2 cellular contexts compared by ENCODE assay signal in the genomic region with DNA sequence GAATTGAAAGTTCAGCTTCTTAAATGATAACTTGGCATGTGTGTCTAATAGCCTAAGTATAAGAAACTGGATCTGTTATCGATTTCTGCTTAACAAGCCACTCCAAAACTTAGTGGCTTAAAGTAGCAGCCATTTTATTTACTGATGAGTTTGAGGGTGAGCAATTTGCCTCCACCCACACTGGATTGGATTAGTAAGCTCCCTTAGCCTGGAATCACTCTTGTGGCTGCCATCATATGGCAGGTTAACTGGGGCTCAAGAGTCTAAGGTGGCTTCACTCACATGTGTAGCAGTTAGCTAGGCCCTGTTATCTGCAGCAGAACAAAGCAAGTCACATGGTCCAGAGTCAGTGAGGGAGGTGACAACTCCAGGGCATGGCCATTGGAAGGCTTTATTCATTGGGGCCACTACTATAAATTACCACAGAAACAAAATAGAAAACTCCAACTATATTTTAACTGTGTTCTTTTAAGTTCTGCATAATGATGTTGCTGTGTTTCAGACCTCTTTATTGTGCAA.
TF ChIP-seq lines count a peak whose summit lies in the region.

No MANE protein-coding gene starts in this region.

TF ChIP-seq in IMR-90, 13 proteins besides CTCF, POLR2A, EP300 and RAD21:
- TF ChIP-seq CHD1 (IDR thresholded peaks at IDR 0.05; ENCODE audit: low read depth, low read length) (no peak), SMC3 (IDR thresholded peaks at IDR 0.05; ENCODE audit: low read depth, low read length) (no peak), BHLHE40 (IDR thresholded peaks at IDR 0.05; ENCODE audit: low read depth, low read length) (no peak), MAFK (IDR thresholded peaks at IDR 0.05; ENCODE audit: low read depth, low read length) (no peak), ELK1 (IDR thresholded peaks at IDR 0.05; ENCODE audit: borderline replicate concordance, low read depth, low read length) (no peak), NFE2L2 (IDR thresholded peaks at IDR 0.05; ENCODE audit: low read depth, low read length) (no peak), USF2 (IDR thresholded peaks at IDR 0.05; ENCODE audit: low read depth, low read length) (no peak), MAZ (IDR thresholded peaks at IDR 0.05; ENCODE audit: borderline replicate concordance, low read depth, low read length) (no peak), RFX5 (IDR thresholded peaks at IDR 0.05; ENCODE audit: low read depth, low read length) (no peak), CEBPB (IDR thresholded peaks at IDR 0.05; ENCODE audit: low read depth, low read length) (no peak), RCOR1 (IDR thresholded peaks at IDR 0.05; ENCODE audit: insufficient replicate concordance, low read length) (no peak), MXI1 (IDR thresholded peaks at IDR 0.05; ENCODE audit: borderline replicate concordance, low read depth, low read length) (no peak), FOS (IDR thresholded peaks at IDR 0.05; ENCODE audit: low read depth, low read length) (no peak)

TF ChIP-seq in SK-N-SH, 30 proteins besides CTCF, POLR2A, EP300 and RAD21:
- TF ChIP-seq ELF1 (IDR thresholded peaks at IDR 0.05) (no peak), USF2 (IDR thresholded peaks at IDR 0.05; ENCODE audit: borderline replicate concordance, low read depth, low read length) (no peak), GABPA (IDR thresholded peaks at IDR 0.05; ENCODE audit: low read depth) (no peak)
TF ChIP-seq in SK-N-SH: peak in this region for 0.
